Comparison of ENCODE assay signal across 19 cellular contexts in the genomic region with DNA sequence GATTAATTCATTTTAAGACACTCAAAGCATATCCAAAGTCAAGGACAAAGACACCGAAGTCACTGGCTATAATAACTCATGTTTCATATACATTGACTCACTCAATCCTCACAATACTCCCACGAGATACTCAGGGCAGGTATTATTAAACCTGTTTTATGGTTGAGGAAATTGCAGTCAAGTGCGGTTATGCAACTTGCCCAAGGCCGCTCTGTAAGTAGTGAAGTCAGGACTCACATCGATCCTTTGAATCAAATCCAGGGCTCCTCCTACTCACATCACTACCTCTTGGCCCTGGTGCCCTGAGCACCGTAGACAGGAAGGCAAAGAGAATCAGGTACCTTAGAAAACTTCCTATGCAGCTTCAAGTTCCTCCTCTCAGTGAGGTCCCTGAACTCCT.
DNase-seq lines count a peak whose midpoint lies in the region; ATAC-seq, FAIRE-seq and TF ChIP-seq lines count a peak whose summit lies in the region.
"Had no signal": no experiment of that assay in that cellular context is flagged by ENCODE, and none has a peak within 500 bp of the region (broad histone marks: within the 10 kb centered on the region; RNA-seq: fewer than 3 reads in every experiment).

No MANE protein-coding gene starts in this region.

- H3K4me1 ChIP-seq in esophagus muscularis mucosa: no peaks in the 10 kb centered on the region

- DNase-seq in Daoy (ENCODE audit: low read depth) (peak; percentile 13), NCI-H1436 treated with DMSO at 0.1 percent for 48 hours (lab: John Stamatoyannopoulos, UW) (peak; percentile 42), bronchial epithelial cell (ENCODE audit: low read depth) (peak; percentile 99), mesothelial cell of epicardium (ENCODE audit: low spot score in 2 of 2, unreplicated experiment in 2 of 2) (no peak), esophagus muscularis mucosa (ENCODE audit: extremely low spot score) (no peak), GDM1 (lab: John Stamatoyannopoulos, UW) (no peak)
- no peak for DNase-seq in activated CD4-positive, alpha-beta memory T cell treated with anti-CD3 and anti-CD28 coated beads, Interleukin-2, amount 10 ng/mL, durations not matched to agents 7 days and 5 days
- DNase-seq: activated CD4-positive, CD25-positive, alpha-beta regulatory T cell treated with anti-CD3 and anti-CD28 coated beads, Interleukin-2, amount 50 U/mL, for 72 hours; CD8-positive, alpha-beta memory T cell; central memory CD4-positive, alpha-beta T cell; effector CD8-positive, alpha-beta T cell; hippocampal formation; left cardiac atrium; NCI-H446; occipital lobe; stimulated activated CD4-positive, alpha-beta T cell treated with anti-CD3 and anti-CD28 coated beads, Interleukin-2, amount 100 ng/mL, for 24 hours; T-helper 9 cell had no signal

- intact Hi-C loops in esophagus muscularis mucosa (cut with DNase I): no loop called here

- no peaks in the 10 kb centered on the region for H3K36me3 ChIP-seq in bronchial epithelial cell (ENCODE audit: control insufficient read depth, insufficient read depth, low read length)
- no peaks in the 10 kb centered on the region for H3K36me3 ChIP-seq in esophagus muscularis mucosa

- H3K4me3 ChIP-seq in bronchial epithelial cell (ENCODE audit: low read depth, low read length): no peak overlapping the region
- no peak overlapping the region for H3K4me3 ChIP-seq in esophagus muscularis mucosa
- H3K4me3 ChIP-seq: SK-N-MC had no signal

- no peaks in the 10 kb centered on the region for H3K9me3 ChIP-seq in esophagus muscularis mucosa

- TF ChIP-seq EP300 in esophagus muscularis mucosa (IDR thresholded peaks at IDR 0.05): no peak

- H3K27me3 Mint-ChIP-seq in mesothelial cell of epicardium (ENCODE audit: low read depth): no peaks in the 10 kb centered on the region
- H3K27me3 Mint-ChIP-seq in activated CD4-positive, alpha-beta memory T cell treated with anti-CD3 and anti-CD28 coated beads, Interleukin-2, amount 10 ng/mL, durations not matched to agents 7 days and 5 days: peaks cover 16% of the 10 kb centered on the region

- no peaks in the 10 kb centered on the region for H3K9me3 Mint-ChIP-seq in mesothelial cell of epicardium
- H3K9me3 Mint-ChIP-seq in activated CD4-positive, alpha-beta memory T cell treated with anti-CD3 and anti-CD28 coated beads, Interleukin-2, amount 10 ng/mL, durations not matched to agents 7 days and 5 days: no peaks in the 10 kb centered on the region

- TF ChIP-seq POLR2A in esophagus muscularis mucosa (IDR thresholded peaks at IDR 0.05; ENCODE audit: low read depth): no peak

- ATAC-seq in GM21390 (IDR thresholded peaks at IDR 0.05; ENCODE audit: unreplicated experiment): no peak
- ATAC-seq: left cardiac atrium had no signal

- H3K27me3 ChIP-seq in bronchial epithelial cell (ENCODE audit: control insufficient read depth, insufficient read depth, low read length) (no peaks in the 10 kb centered on the region), esophagus muscularis mucosa (no peaks in the 10 kb centered on the region)

- no peaks in the 10 kb centered on the region for H3K36me3 Mint-ChIP-seq in mesothelial cell of epicardium
- H3K36me3 Mint-ChIP-seq in activated CD4-positive, alpha-beta memory T cell treated with anti-CD3 and anti-CD28 coated beads, Interleukin-2, amount 10 ng/mL, durations not matched to agents 7 days and 5 days (ENCODE audit: low read depth): no peaks in the 10 kb centered on the region
- H3K36me3 Mint-ChIP-seq: CD8-positive, alpha-beta memory T cell had no signal

- TF ChIP-seq CTCF in bronchial epithelial cell (IDR thresholded peaks at IDR 0.05; ENCODE audit: insufficient read depth, low read length, severe bottlenecking) (no peak), mesothelial cell of epicardium (IDR thresholded peaks at IDR 0.05; ENCODE audit: unreplicated experiment) (no peak), esophagus muscularis mucosa (IDR thresholded peaks at IDR 0.05) (no peak)

- 75% methylated on average over 6 of the region's 6 CpGs for WGBS in esophagus muscularis mucosa

- CTCF ChIA-PET in activated CD4-positive, alpha-beta memory T cell treated with anti-CD3 and anti-CD28 coated beads, Interleukin-2, amount 10 ng/mL, durations not matched to agents 7 days and 5 days (lab: Charles Lee): no interaction called here

- POLR2A ChIA-PET in activated CD4-positive, alpha-beta memory T cell treated with anti-CD3 and anti-CD28 coated beads, Interleukin-2, amount 10 ng/mL, durations not matched to agents 7 days and 5 days (lab: Charles Lee): no interaction called here

- H3K4me3 Mint-ChIP-seq in mesothelial cell of epicardium: no peak overlapping the region
- H3K4me3 Mint-ChIP-seq in activated CD4-positive, alpha-beta memory T cell treated with anti-CD3 and anti-CD28 coated beads, Interleukin-2, amount 10 ng/mL, durations not matched to agents 7 days and 5 days: no peak overlapping the region
- H3K4me3 Mint-ChIP-seq: CD8-positive, alpha-beta memory T cell had no signal

- peak; percentile 72 for FAIRE-seq in bronchial epithelial cell (lab: Jason Lieb, UNC)

- H3K27ac ChIP-seq in esophagus muscularis mucosa (replicated peaks in 1 of 4): no peak overlapping the region
- H3K27ac ChIP-seq: SK-N-MC had no signal

- peaks cover 61% of the 10 kb centered on the region for H3K4me1 Mint-ChIP-seq in mesothelial cell of epicardium
- H3K4me1 Mint-ChIP-seq in activated CD4-positive, alpha-beta memory T cell treated with anti-CD3 and anti-CD28 coated beads, Interleukin-2, amount 10 ng/mL, durations not matched to agents 7 days and 5 days: no peaks in the 10 kb centered on the region
- H3K4me1 Mint-ChIP-seq: CD8-positive, alpha-beta memory T cell had no signal

- H3K27ac Mint-ChIP-seq in mesothelial cell of epicardium: peak overlapping the region; percentile 60
- no peak overlapping the region for H3K27ac Mint-ChIP-seq in activated CD4-positive, alpha-beta memory T cell treated with anti-CD3 and anti-CD28 coated beads, Interleukin-2, amount 10 ng/mL, durations not matched to agents 7 days and 5 days

Comparison
In these comparisons a context has a peak if more than half of its experiments do, and no peak if none do; other contexts are left out.
1. DNase-seq: peak in Daoy (single experiment), NCI-H1436 treated with DMSO at 0.1 percent for 48 hours (single experiment) and bronchial epithelial cell (single experiment); none in mesothelial cell of epicardium (0 of 2), esophagus muscularis mucosa (single experiment), GDM1 (single experiment) and activated CD4-positive, alpha-beta memory T cell treated with anti-CD3 and anti-CD28 coated beads, Interleukin-2, amount 10 ng/mL, durations not matched to agents 7 days and 5 days (single experiment).